In the genomic region with DNA sequence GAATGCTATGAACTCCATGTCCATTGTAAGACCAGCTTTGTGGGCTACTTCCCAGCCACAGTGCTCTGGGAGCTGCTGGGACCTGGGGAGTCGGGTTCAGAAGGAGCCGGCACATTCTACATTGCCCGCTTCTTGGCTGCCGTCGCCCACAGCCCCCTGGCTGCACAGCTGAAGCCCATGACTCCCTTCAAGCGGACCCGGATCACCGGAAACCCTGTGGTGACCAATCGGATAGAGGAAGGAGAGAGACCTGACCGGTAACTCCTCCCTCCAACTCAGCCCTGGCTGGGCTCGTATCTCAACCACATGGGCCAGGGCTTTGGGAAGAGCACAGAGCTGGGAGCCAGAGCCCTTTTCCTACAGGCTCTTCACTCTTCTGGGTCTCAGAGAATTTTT, we compare ENCODE assay signal across 28 cellular contexts. TPM values are rescaled to one million over a fixed set of nuclear protein-coding genes. Genes with fewer than 3 reads are reported as not detected.
"Had no signal": no experiment of that assay in that cellular context is flagged by ENCODE, and none has a peak within 500 bp of the region (broad histone marks: within the 10 kb centered on the region; RNA-seq: fewer than 3 reads in every experiment).

No MANE protein-coding gene starts in this region.

- H3K4me3 ChIP-seq: MG63, SJSA1 had no signal

- H3K9me3 ChIP-seq: MG63, SJSA1 had no signal

- ATAC-seq: activated CD4-positive, alpha-beta T cell treated with anti-CD3 and anti-CD28 coated beads for 36 hours; activated T-helper 17 cell treated with anti-CD3 and anti-CD28 coated beads, Interleukin-2, amount 50 U/mL, for 72 hours; Panc1; T-cell had no signal

- H3K27ac ChIP-seq: SJSA1, VCaP had no signal

- H3K27me3 ChIP-seq: MG63, SJSA1 had no signal

- DNase-seq: activated CD4-positive, alpha-beta memory T cell treated with anti-CD3 and anti-CD28 coated beads, Interleukin-2, amount 10 ng/mL, durations not matched to agents 7 days and 5 days; activated CD4-positive, alpha-beta T cell treated with anti-CD3 and anti-CD28 coated beads for 36 hours; activated CD4-positive, alpha-beta T cell treated with anti-CD3 and anti-CD28 coated beads, Interleukin-2, amount 50 U/mL, for 1 hour; activated gamma-delta T cell; activated naive CD4-positive, alpha-beta T cell treated with anti-CD3 and anti-CD28 coated beads for 36 hours; activated T-cell treated with anti-CD3 and anti-CD28 coated beads for 4 hours; activated T-cell treated with anti-CD3 and anti-CD28 coated beads, Interleukin-2, amount 50 U/mL, for 48 hours; amygdala; caudate nucleus; MG63; MV-4-11; NCI-H1105; NCI-H1436; NCI-H1694 treated with DMSO at 0.1 percent for 48 hours; NCI-H2029 treated with DMSO at 0.1 percent for 48 hours; NCI-H345; NCI-H510A; NCI-H69; NK-92 treated with Interleukin-12 subunit alpha and Interleukin-12 subunit beta, amount 100 ng/mL, for 24 hours; OCI-M1; Right ventricle myocardium superior; RPMI8226; T-cell; T-helper 2 cell had no signal

- H3K4me1 ChIP-seq: SJSA1 had no signal

RNA-seq across cellular contexts. Expression of a gene that starts 25.3 kb away (rescaled TPM):
- total RNA-seq: activated CD4-positive, alpha-beta memory T cell treated with anti-CD3 and anti-CD28 coated beads, Interleukin-2, amount 10 ng/mL, durations not matched to agents 7 days and 5 days; SJSA1 had no signal
